In genomic region chr4:7358100-7358735, GRCh38 we compare ENCODE assay signal across 8 cellular contexts.
DNase-seq lines count a peak whose midpoint lies in the region; ATAC-seq and TF ChIP-seq lines count a peak whose summit lies in the region.

No MANE protein-coding gene starts in this region.

- H3K36me3 Mint-ChIP-seq in progenitor cell of endocrine pancreas (ENCODE audit: insufficient read depth) = no peaks in the 10 kb centered on the region
- no peaks in the 10 kb centered on the region for H3K36me3 Mint-ChIP-seq in activated naive CD4-positive, alpha-beta T cell treated with anti-CD3 and anti-CD28 coated beads, Interleukin-2, amount 50 U/mL, for 72 hours

- H3K9me3 Mint-ChIP-seq in progenitor cell of endocrine pancreas (ENCODE audit: low read depth) = no peaks in the 10 kb centered on the region
- H3K9me3 Mint-ChIP-seq in activated naive CD4-positive, alpha-beta T cell treated with anti-CD3 and anti-CD28 coated beads, Interleukin-2, amount 50 U/mL, for 72 hours = no peaks in the 10 kb centered on the region

- in situ Hi-C loops in brain microvascular endothelial cell (cut with HindIII; ENCODE audit: low pct_ligation_motif_present, low sequenced_read_pairs) = no loop called here

- no peak overlapping the region for H3K27ac Mint-ChIP-seq in progenitor cell of endocrine pancreas
- no peak overlapping the region for H3K27ac Mint-ChIP-seq in activated naive CD4-positive, alpha-beta T cell treated with anti-CD3 and anti-CD28 coated beads, Interleukin-2, amount 50 U/mL, for 72 hours

- no peak overlapping the region for H3K4me3 ChIP-seq in brain microvascular endothelial cell (ENCODE audit: low read depth, low read length)

- H3K27me3 ChIP-seq in brain microvascular endothelial cell (replicated peaks) = no peaks in the 10 kb centered on the region

- H3K27ac ChIP-seq in brain microvascular endothelial cell = no peak overlapping the region

- no peak overlapping the region for H3K4me3 Mint-ChIP-seq in progenitor cell of endocrine pancreas (ENCODE audit: low read depth)

- H3K4me1 Mint-ChIP-seq in progenitor cell of endocrine pancreas (ENCODE audit: low read depth) = no peaks in the 10 kb centered on the region

- H3K36me3 ChIP-seq in brain microvascular endothelial cell (replicated peaks) = no peaks in the 10 kb centered on the region

- no peak for ATAC-seq in GM21360 (IDR thresholded peaks at IDR 0.05; ENCODE audit: unreplicated experiment)
- no peak for ATAC-seq in HG03521 (IDR thresholded peaks at IDR 0.05; ENCODE audit: unreplicated experiment)
- no peak for ATAC-seq in activated naive CD4-positive, alpha-beta T cell treated with anti-CD3 and anti-CD28 coated beads, Interleukin-2, amount 50 U/mL, for 72 hours

- DNase-seq in A172 (ENCODE audit: low spot score) = peak; percentile 92
- peak; percentile 98 for DNase-seq in HS-5 (ENCODE audit: low read depth)
- DNase-seq in brain microvascular endothelial cell = peak; percentile 84
- DNase-seq in kidney glomerular epithelial cell (lab: John Stamatoyannopoulos, UW) = peak; percentile 94
- DNase-seq in progenitor cell of endocrine pancreas (ENCODE audit: low spot score, unreplicated experiment) = no peak
- DNase-seq in activated naive CD4-positive, alpha-beta T cell treated with anti-CD3 and anti-CD28 coated beads, Interleukin-2, amount 50 U/mL, for 72 hours (ENCODE audit: low spot score in 2 of 2) = no peak

- TF ChIP-seq CTCF in brain microvascular endothelial cell (IDR thresholded peaks at IDR 0.05; ENCODE audit: low read depth, low read length, missing control alignments) (no peak), progenitor cell of endocrine pancreas (IDR thresholded peaks at IDR 0.05; ENCODE audit: unreplicated experiment) (no peak)

- peaks cover 26% of the 10 kb centered on the region for H3K27me3 Mint-ChIP-seq in progenitor cell of endocrine pancreas

Comparison
In these comparisons a context has a peak if more than half of its experiments do, and no peak if none do; other contexts are left out.
1. DNase-seq: peak in A172 (single experiment), HS-5 (single experiment), brain microvascular endothelial cell (single experiment) and kidney glomerular epithelial cell (single experiment); none in progenitor cell of endocrine pancreas (single experiment) and activated naive CD4-positive, alpha-beta T cell treated with anti-CD3 and anti-CD28 coated beads, Interleukin-2, amount 50 U/mL, for 72 hours (0 of 2).